In genomic region chr17:18240449-18240848, GRCh38 we compare ENCODE assay signal across 33 cellular contexts.
"Had no signal": no experiment of that assay in that cellular context is flagged by ENCODE, and none has a peak within 500 bp of the region (broad histone marks: within the 10 kb centered on the region; RNA-seq: fewer than 3 reads in every experiment).

No MANE protein-coding gene starts in this region.

- H3K36me3 ChIP-seq: breast epithelium had no signal

- H3K27ac ChIP-seq: ascending aorta, breast epithelium, esophagus muscularis mucosa, foreskin keratinocyte, gastrocnemius medialis, heart right ventricle, WERI-Rb-1 had no signal

- ATAC-seq: activated CD4-positive, CD25-positive, alpha-beta regulatory T cell treated with anti-CD3 and anti-CD28 coated beads, Interleukin-2, amount 50 U/mL, for 24 hours; activated CD8-positive, alpha-beta T cell treated with anti-CD3 and anti-CD28 coated beads for 36 hours; activated naive CD4-positive, alpha-beta T cell treated with anti-CD3 and anti-CD28 coated beads, Interleukin-2, amount 50 U/mL, for 72 hours; activated T-cell treated with anti-CD3 and anti-CD28 coated beads, Interleukin-2, amount 50 U/mL, for 4 hours; effector memory CD8-positive, alpha-beta T cell; foreskin keratinocyte; heart right ventricle; T-helper 17 cell had no signal

- H3K4me1 ChIP-seq: ascending aorta, gastrocnemius medialis had no signal

- H3K9me3 ChIP-seq: ascending aorta, breast epithelium, esophagus muscularis mucosa, gastrocnemius medialis, heart right ventricle had no signal

- H3K36me3 Mint-ChIP-seq: activated naive CD4-positive, alpha-beta T cell treated with anti-CD3 and anti-CD28 coated beads, Interleukin-2, amount 50 U/mL, for 72 hours had no signal

- H3K4me1 Mint-ChIP-seq: activated B cell treated with CpG ODN at 0.5 μM for 24 hours; activated naive CD4-positive, alpha-beta T cell treated with anti-CD3 and anti-CD28 coated beads, Interleukin-2, amount 10 ng/mL, durations not matched to agents 7 days and 5 days; brain had no signal

- DNase-seq: activated B cell treated with CpG ODN at 0.5 μM for 24 hours; activated CD4-positive, alpha-beta T cell treated with anti-CD3 and anti-CD28 coated beads for 48 hours; activated CD4-positive, alpha-beta T cell treated with anti-CD3 and anti-CD28 coated beads, Interleukin-2, amount 50 U/mL, for 1 hour; activated CD4-positive, alpha-beta T cell treated with anti-CD3 and anti-CD28 coated beads, Interleukin-2, amount 50 U/mL, for 48 hours; activated CD8-positive, alpha-beta memory T cell treated with anti-CD3 and anti-CD28 coated beads for 24 hours; activated CD8-positive, alpha-beta T cell treated with anti-CD3 and anti-CD28 coated beads for 36 hours; activated effector memory CD4-positive, alpha-beta T cell treated with anti-CD3 and anti-CD28 coated beads, Interleukin-2, amount 50 U/mL, for 16 hours; activated naive CD4-positive, alpha-beta T cell; activated naive CD4-positive, alpha-beta T cell treated with anti-CD3 and anti-CD28 coated beads, Interleukin-2, amount 10 ng/mL, durations not matched to agents 7 days and 5 days; activated naive CD8-positive, alpha-beta T cell treated with anti-CD3 and anti-CD28 coated beads, Interleukin-2, amount 10 ng/mL, durations not matched to agents 7 days and 5 days; activated T-cell treated with anti-CD3 and anti-CD28 coated beads, Interleukin-2, amount 50 U/mL, for 4 hours; cortex of kidney; dermis blood vessel endothelial cell; effector CD4-positive, alpha-beta T cell; effector memory CD8-positive, alpha-beta T cell; erythroblast; foreskin keratinocyte; gastrocnemius medialis; glutamatergic neuron; heart right ventricle; T-helper 1 cell; T-helper 17 cell; T1000; WERI-Rb-1 had no signal

- H3K27me3 Mint-ChIP-seq: activated B cell treated with CpG ODN at 0.5 μM for 24 hours; activated CD8-positive, alpha-beta T cell treated with anti-CD3 and anti-CD28 coated beads for 36 hours; activated naive CD4-positive, alpha-beta T cell treated with anti-CD3 and anti-CD28 coated beads, Interleukin-2, amount 10 ng/mL, durations not matched to agents 7 days and 5 days; activated naive CD8-positive, alpha-beta T cell treated with anti-CD3 and anti-CD28 coated beads, Interleukin-2, amount 10 ng/mL, durations not matched to agents 7 days and 5 days; brain; effector memory CD8-positive, alpha-beta T cell; T-helper 17 cell had no signal

- H3K4me3 Mint-ChIP-seq: activated B cell treated with CpG ODN at 0.5 μM for 24 hours; activated CD8-positive, alpha-beta T cell treated with anti-CD3 and anti-CD28 coated beads for 36 hours; activated naive CD4-positive, alpha-beta T cell treated with anti-CD3 and anti-CD28 coated beads, Interleukin-2, amount 10 ng/mL, durations not matched to agents 7 days and 5 days; activated naive CD8-positive, alpha-beta T cell treated with anti-CD3 and anti-CD28 coated beads, Interleukin-2, amount 10 ng/mL, durations not matched to agents 7 days and 5 days; activated T-cell treated with anti-CD3 and anti-CD28 coated beads, Interleukin-2, amount 50 U/mL, for 4 hours; brain; effector memory CD8-positive, alpha-beta T cell; T-helper 17 cell; T-helper 2 cell treated with Interferon-gamma antibody and Interleukin-4, amounts not matched to agents 5 μg/mL and 100 μg/mL, for 36 hours had no signal

- H3K27ac Mint-ChIP-seq: activated B cell treated with CpG ODN at 0.5 μM for 24 hours; activated CD8-positive, alpha-beta T cell treated with anti-CD3 and anti-CD28 coated beads for 36 hours; activated naive CD4-positive, alpha-beta T cell treated with anti-CD3 and anti-CD28 coated beads, Interleukin-2, amount 10 ng/mL, durations not matched to agents 7 days and 5 days; activated naive CD8-positive, alpha-beta T cell treated with anti-CD3 and anti-CD28 coated beads, Interleukin-2, amount 10 ng/mL, durations not matched to agents 7 days and 5 days; activated T-helper 2 cell treated with anti-CD3 and anti-CD28 coated beads, Interferon-gamma antibody, Interleukin-2, Interleukin-4, amounts not matched to agents 10 μg/mL and 5 μg/mL and 100 μg/mL, durations not matched to agents 14 hours and 24 hours and 36 hours; T-helper 17 cell; T-helper 2 cell treated with Interferon-gamma antibody and Interleukin-4, amounts not matched to agents 5 μg/mL and 100 μg/mL, for 36 hours had no signal

- H3K4me3 ChIP-seq: ascending aorta, breast epithelium, cardiac muscle cell, esophagus muscularis mucosa, gastrocnemius medialis, heart right ventricle had no signal

- H3K9me3 Mint-ChIP-seq: activated B cell treated with CpG ODN at 0.5 μM for 24 hours; activated CD8-positive, alpha-beta T cell treated with anti-CD3 and anti-CD28 coated beads for 36 hours; activated naive CD4-positive, alpha-beta T cell treated with anti-CD3 and anti-CD28 coated beads, Interleukin-2, amount 10 ng/mL, durations not matched to agents 7 days and 5 days; activated naive CD4-positive, alpha-beta T cell treated with anti-CD3 and anti-CD28 coated beads, Interleukin-2, amount 50 U/mL, for 72 hours; activated naive CD8-positive, alpha-beta T cell treated with anti-CD3 and anti-CD28 coated beads, Interleukin-2, amount 10 ng/mL, durations not matched to agents 7 days and 5 days; activated T-cell treated with anti-CD3 and anti-CD28 coated beads, Interleukin-2, amount 50 U/mL, for 4 hours; activated T-helper 2 cell treated with anti-CD3 and anti-CD28 coated beads, Interferon-gamma antibody, Interleukin-2, Interleukin-4, amounts not matched to agents 10 μg/mL and 5 μg/mL and 100 μg/mL, durations not matched to agents 14 hours and 24 hours and 36 hours; brain; effector memory CD8-positive, alpha-beta T cell; T-helper 2 cell treated with Interferon-gamma antibody and Interleukin-4, amounts not matched to agents 5 μg/mL and 100 μg/mL, for 36 hours had no signal

- H3K27me3 ChIP-seq: ascending aorta, breast epithelium, cardiac muscle cell, esophagus muscularis mucosa, foreskin keratinocyte, gastrocnemius medialis, heart right ventricle had no signal
